In the genomic region with DNA sequence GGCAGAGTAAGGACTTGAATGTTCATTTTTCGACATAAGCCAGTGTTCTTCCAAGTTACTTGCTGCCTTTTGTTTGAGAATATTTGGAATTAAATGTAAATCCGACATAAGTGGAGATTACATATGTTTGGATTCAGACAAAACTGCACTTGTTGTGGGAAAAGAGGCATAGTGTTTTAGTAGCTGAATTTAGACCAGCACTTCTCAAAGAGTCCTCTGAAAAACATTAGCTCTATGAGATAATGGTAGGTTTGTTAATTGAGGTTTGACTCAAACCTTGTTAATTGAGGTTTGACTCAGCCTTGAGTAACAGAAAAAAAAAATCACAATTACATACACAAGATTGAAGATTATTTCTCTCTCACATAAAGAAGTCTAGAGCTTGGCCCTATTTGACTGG, we compare ENCODE assay signal across 15 cellular contexts.
DNase-seq lines count a peak whose midpoint lies in the region; ATAC-seq lines count a peak whose summit lies in the region.
"Had no signal": no experiment of that assay in that cellular context is flagged by ENCODE, and none has a peak within 500 bp of the region (broad histone marks: within the 10 kb centered on the region; RNA-seq: fewer than 3 reads in every experiment).

No MANE protein-coding gene starts in this region.

- DNase-seq in NCI-H524 (lab: John Stamatoyannopoulos, UW): peak; percentile 4 to 70
- no peak for DNase-seq in NCI-H524 treated with DMSO at 0.1 percent for 48 hours (lab: John Stamatoyannopoulos, UW)
- DNase-seq in RPMI7951 (ENCODE audit: low read depth): peak; percentile 14
- no peak for DNase-seq in NCI-H446 treated with DMSO at 0.1 percent for 48 hours (lab: John Stamatoyannopoulos, UW)
- DNase-seq: ACHN; BE2C; C1 segment of cervical spinal cord; Caco-2; Calu3; CD4-positive, alpha-beta memory T cell; CD4-positive, CD25-positive, alpha-beta regulatory T cell; CD8-positive, alpha-beta memory T cell; DMS79 treated with DMSO at 0.1 percent for 48 hours; GF-D8 had no signal

- no peak for ATAC-seq in HG03520 (IDR thresholded peaks at IDR 0.05; ENCODE audit: unreplicated experiment)

Comparison
In these comparisons a context has a peak if more than half of its experiments do, and no peak if none do; other contexts are left out.
1. DNase-seq: peak in NCI-H524 (2 of 2) and RPMI7951 (single experiment); none in NCI-H524 treated with DMSO at 0.1 percent for 48 hours (single experiment) and NCI-H446 treated with DMSO at 0.1 percent for 48 hours (single experiment).